1 cellular context compared by ENCODE assay signal in the genomic region with DNA sequence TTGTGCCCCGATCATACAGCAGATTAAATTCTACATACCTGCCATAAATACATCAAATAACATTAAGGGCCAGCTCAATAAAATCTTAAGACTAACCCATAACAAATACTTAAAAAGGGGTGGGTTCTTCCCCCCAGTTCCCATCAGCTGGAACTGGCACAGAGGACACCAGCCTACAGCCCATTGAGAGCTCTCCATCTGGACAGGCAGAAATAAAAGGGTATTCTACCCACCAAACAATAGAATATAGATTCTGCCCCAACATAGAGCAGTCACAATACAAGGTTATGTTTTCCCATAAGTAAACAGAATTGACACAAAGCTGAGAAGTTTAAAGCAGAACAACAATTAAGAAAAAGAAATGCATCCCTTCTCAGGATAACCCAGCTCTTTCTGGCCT.
TF ChIP-seq lines count a peak whose summit lies in the region.

No MANE protein-coding gene starts in this region.

TF ChIP-seq in SK-N-SH, 30 proteins besides CTCF, POLR2A, EP300 and RAD21 (continued from another document):
- TF ChIP-seq, protein P1, sequence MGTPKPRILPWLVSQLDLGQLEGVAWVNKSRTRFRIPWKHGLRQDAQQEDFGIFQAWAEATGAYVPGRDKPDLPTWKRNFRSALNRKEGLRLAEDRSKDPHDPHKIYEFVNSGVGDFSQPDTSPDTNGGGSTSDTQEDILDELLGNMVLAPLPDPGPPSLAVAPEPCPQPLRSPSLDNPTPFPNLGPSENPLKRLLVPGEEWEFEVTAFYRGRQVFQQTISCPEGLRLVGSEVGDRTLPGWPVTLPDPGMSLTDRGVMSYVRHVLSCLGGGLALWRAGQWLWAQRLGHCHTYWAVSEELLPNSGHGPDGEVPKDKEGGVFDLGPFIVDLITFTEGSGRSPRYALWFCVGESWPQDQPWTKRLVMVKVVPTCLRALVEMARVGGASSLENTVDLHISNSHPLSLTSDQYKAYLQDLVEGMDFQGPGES (IDR thresholded peaks at IDR 0.05; ENCODE audit: low read depth, low read length) = no peak
- TF ChIP-seq, protein P2, sequence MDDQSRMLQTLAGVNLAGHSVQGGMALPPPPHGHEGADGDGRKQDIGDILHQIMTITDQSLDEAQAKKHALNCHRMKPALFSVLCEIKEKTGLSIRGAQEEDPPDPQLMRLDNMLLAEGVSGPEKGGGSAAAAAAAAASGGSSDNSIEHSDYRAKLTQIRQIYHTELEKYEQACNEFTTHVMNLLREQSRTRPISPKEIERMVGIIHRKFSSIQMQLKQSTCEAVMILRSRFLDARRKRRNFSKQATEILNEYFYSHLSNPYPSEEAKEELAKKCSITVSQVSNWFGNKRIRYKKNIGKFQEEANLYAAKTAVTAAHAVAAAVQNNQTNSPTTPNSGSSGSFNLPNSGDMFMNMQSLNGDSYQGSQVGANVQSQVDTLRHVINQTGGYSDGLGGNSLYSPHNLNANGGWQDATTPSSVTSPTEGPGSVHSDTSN (IDR thresholded peaks at IDR 0.05) = no peak
- TF ChIP-seq RCOR1 (IDR thresholded peaks at IDR 0.05; ENCODE audit: low read length) = no peak
- no peak for TF ChIP-seq MEF2A (IDR thresholded peaks at IDR 0.05; ENCODE audit: borderline replicate concordance, low read depth)
- no peak for TF ChIP-seq CHD2 (IDR thresholded peaks at IDR 0.05; ENCODE audit: low read length, partially characterized antibody)
- TF ChIP-seq RXRA (IDR thresholded peaks at IDR 0.05; ENCODE audit: borderline replicate concordance, low read depth) = no peak
- TF ChIP-seq JUND (IDR thresholded peaks at IDR 0.05) = no peak
- TF ChIP-seq POLR2AphosphoS5 (IDR thresholded peaks at IDR 0.05; ENCODE audit: low read depth, low read length) = no peak
- TF ChIP-seq RFX5 (IDR thresholded peaks at IDR 0.05; ENCODE audit: low read length) = no peak
- TF ChIP-seq TEAD4 (IDR thresholded peaks at IDR 0.05; ENCODE audit: borderline replicate concordance, insufficient read depth) = no peak
TF ChIP-seq in SK-N-SH: peak in this region for 0.
